ENCODE assay signal across 25 cellular contexts in the genomic region with DNA sequence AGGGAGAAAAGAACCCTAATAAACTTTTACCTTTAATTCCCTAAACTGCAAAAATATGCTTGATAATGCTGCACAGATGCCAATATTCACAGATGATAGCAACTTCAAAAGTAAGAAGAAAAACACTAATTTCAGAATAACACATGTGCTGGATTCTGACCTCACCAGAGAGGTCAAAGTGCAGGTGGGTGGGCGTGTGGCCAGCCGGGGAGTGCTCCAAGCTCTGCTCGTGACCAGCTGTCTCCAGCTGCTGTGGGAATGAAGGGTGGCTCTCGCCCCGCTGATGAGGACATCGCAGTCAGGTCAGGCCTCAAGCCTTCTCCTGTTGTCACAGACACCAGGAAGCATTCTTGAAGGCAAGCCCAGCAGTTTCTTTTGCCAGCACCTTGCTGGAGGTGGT. TPM values are rescaled to one million over a fixed set of nuclear protein-coding genes. Genes with fewer than 3 reads are reported as not detected.
DNase-seq lines count a peak whose midpoint lies in the region; ATAC-seq, FAIRE-seq and TF ChIP-seq lines count a peak whose summit lies in the region.
"Had no signal": no experiment of that assay in that cellular context is flagged by ENCODE, and none has a peak within 500 bp of the region (broad histone marks: within the 10 kb centered on the region; RNA-seq: fewer than 3 reads in every experiment).

No MANE protein-coding gene starts in this region.

- H3K4me1 Mint-ChIP-seq in WTC11, result no peaks in the 10 kb centered on the region
- H3K4me1 Mint-ChIP-seq: activated CD4-positive, alpha-beta T cell treated with anti-CD3 and anti-CD28 coated beads, Interleukin-2, amount 10 ng/mL, durations not matched to agents 7 days and 5 days; activated naive CD4-positive, alpha-beta T cell treated with anti-CD3 and anti-CD28 coated beads, Interleukin-2, amount 50 U/mL, for 24 hours; natural killer cell had no signal

- no peak overlapping the region for H3K4me3 Mint-ChIP-seq in WTC11
- H3K4me3 Mint-ChIP-seq: activated CD4-positive, alpha-beta T cell treated with anti-CD3 and anti-CD28 coated beads, Interleukin-2, amount 10 ng/mL, durations not matched to agents 7 days and 5 days; activated naive CD4-positive, alpha-beta T cell treated with anti-CD3 and anti-CD28 coated beads, Interleukin-2, amount 50 U/mL, for 24 hours; activated T-cell treated with anti-CD3 and anti-CD28 coated beads, Interleukin-2, amount 50 U/mL, for 24 hours; natural killer cell had no signal

- H3K9me3 ChIP-seq in MG63, result peaks cover 4% of the 10 kb centered on the region
- H3K9me3 ChIP-seq in keratinocyte (ENCODE audit: control insufficient read depth, low read depth, low read length), result no peaks in the 10 kb centered on the region
- no peaks in the 10 kb centered on the region for H3K9me3 ChIP-seq in prostate gland
- no peaks in the 10 kb centered on the region for H3K9me3 ChIP-seq in Karpas-422 (ENCODE audit: low read length)
- H3K9me3 ChIP-seq: esophagus squamous epithelium, SJSA1, suprapubic skin had no signal

- peaks cover 18% of the 10 kb centered on the region for H3K4me1 ChIP-seq in keratinocyte (ENCODE audit: control insufficient read depth, extremely low read depth, insufficient read depth, low read length)
- no peaks in the 10 kb centered on the region for H3K4me1 ChIP-seq in prostate gland (replicated peaks)
- H3K4me1 ChIP-seq in Karpas-422 (ENCODE audit: low read length), result no peaks in the 10 kb centered on the region
- H3K4me1 ChIP-seq: left lung, SJSA1, suprapubic skin had no signal

- dilution Hi-C loops in keratinocyte (cut with MboI; ENCODE audit: extremely low pct_ligation_motif_present, low sequenced_read_pairs), result no loop called here

- H3K27me3 ChIP-seq in MG63, result no peaks in the 10 kb centered on the region
- peaks cover 26% of the 10 kb centered on the region for H3K27me3 ChIP-seq in keratinocyte (ENCODE audit: control insufficient read depth, extremely low read depth, insufficient read depth, low read length)
- no peaks in the 10 kb centered on the region for H3K27me3 ChIP-seq in prostate gland (replicated peaks; ENCODE audit: insufficient read depth)
- no peaks in the 10 kb centered on the region for H3K27me3 ChIP-seq in Karpas-422 (ENCODE audit: low read length)
- H3K27me3 ChIP-seq: brain microvascular endothelial cell, esophagus squamous epithelium, left lung, SJSA1, suprapubic skin had no signal

- H3K27me3 Mint-ChIP-seq in WTC11 (ENCODE audit: low read depth), result no peaks in the 10 kb centered on the region
- H3K27me3 Mint-ChIP-seq: activated CD4-positive, alpha-beta T cell treated with anti-CD3 and anti-CD28 coated beads, Interleukin-2, amount 10 ng/mL, durations not matched to agents 7 days and 5 days; activated naive CD4-positive, alpha-beta T cell treated with anti-CD3 and anti-CD28 coated beads, Interleukin-2, amount 50 U/mL, for 24 hours; activated T-cell treated with anti-CD3 and anti-CD28 coated beads, Interleukin-2, amount 50 U/mL, for 24 hours had no signal

- H3K36me3 Mint-ChIP-seq in WTC11, result no peaks in the 10 kb centered on the region
- H3K36me3 Mint-ChIP-seq: natural killer cell had no signal

- no peaks in the 10 kb centered on the region for H3K9me1 ChIP-seq in keratinocyte (ENCODE audit: control insufficient read depth, extremely low read depth, insufficient read depth, low read length)

- H3K4me3 ChIP-seq in MG63 (no peak overlapping the region), keratinocyte (ENCODE audit: control insufficient read depth in 2 of 3, extremely low read depth in 1 of 3, insufficient read depth in 2 of 3, low read depth in 1 of 3, low read length in 3 of 3) (no peak overlapping the region), prostate gland (no peak overlapping the region), Karpas-422 (ENCODE audit: low read length) (no peak overlapping the region)
- H3K4me3 ChIP-seq: esophagus squamous epithelium, GM23248, left lung, SJSA1, suprapubic skin had no signal

- FAIRE-seq in keratinocyte (lab: Jason Lieb, UNC), result peak; percentile 36

- H2AFZ ChIP-seq in keratinocyte (ENCODE audit: control insufficient read depth, low read length) (no peak overlapping the region), Karpas-422 (ENCODE audit: low read length) (no peak overlapping the region)
- H2AFZ ChIP-seq: GM23248 had no signal

- H3K9me3 Mint-ChIP-seq in WTC11, result peaks cover 15% of the 10 kb centered on the region

- peak; percentile 46 for DNase-seq in MG63
- peak; percentile 32 for DNase-seq in astrocyte of the hippocampus (ENCODE audit: low read depth, low spot score)
- DNase-seq in keratinocyte (ENCODE audit: low read depth, low spot score), result no peak
- DNase-seq in prostate gland (ENCODE audit: low spot score), result peak; percentile 39
- no peak for DNase-seq in WTC11 (ENCODE audit: low spot score)
- DNase-seq in hypothalamus (lab: John Stamatoyannopoulos, UW), result no peak
- no peak for DNase-seq in Karpas-422
- DNase-seq: activated CD4-positive, alpha-beta T cell treated with anti-CD3 and anti-CD28 coated beads, Interleukin-2, amount 10 ng/mL, durations not matched to agents 7 days and 5 days; activated T-cell treated with anti-CD3 and anti-CD28 coated beads, Interleukin-2, amount 50 U/mL, for 24 hours; AML-193; brain microvascular endothelial cell; esophagus squamous epithelium; GM23248; hippocampal formation; Kasumi-1; left lung; natural killer cell; NCI-H1417 treated with DMSO at 0.1 percent for 48 hours; NCI-H2227 treated with DMSO at 0.1 percent for 48 hours; stimulated activated CD4-positive, alpha-beta T cell treated with anti-CD3 and anti-CD28 coated beads, Interleukin-2, amount 100 ng/mL, for 24 hours; T-helper 9 cell had no signal

- H3K9me2 ChIP-seq in Karpas-422 (replicated peaks; ENCODE audit: insufficient read depth, low read length), result no peaks in the 10 kb centered on the region

- no peaks in the 10 kb centered on the region for H4K20me1 ChIP-seq in keratinocyte (ENCODE audit: control insufficient read depth, extremely low read depth, insufficient read depth, low read length)
- H4K20me1 ChIP-seq in Karpas-422 (ENCODE audit: insufficient read depth, low read depth, low read length), result no peaks in the 10 kb centered on the region

- no peak overlapping the region for H3K9ac ChIP-seq in keratinocyte (ENCODE audit: control insufficient read depth, extremely low read depth, insufficient read depth, low read length)
- no peak overlapping the region for H3K9ac ChIP-seq in Karpas-422 (ENCODE audit: low read length)
- H3K9ac ChIP-seq: GM23248 had no signal

- no peaks in the 10 kb centered on the region for H3K36me3 ChIP-seq in MG63
- no peaks in the 10 kb centered on the region for H3K36me3 ChIP-seq in keratinocyte (ENCODE audit: control insufficient read depth in 2 of 2, extremely low read depth in 1 of 2, insufficient read depth in 2 of 2, low read length in 2 of 2)
- no peaks in the 10 kb centered on the region for H3K36me3 ChIP-seq in prostate gland
- H3K36me3 ChIP-seq in Karpas-422 (ENCODE audit: insufficient read depth, low read length), result no peaks in the 10 kb centered on the region
- H3K36me3 ChIP-seq: brain microvascular endothelial cell, esophagus squamous epithelium, left lung, SJSA1, suprapubic skin had no signal

- TF ChIP-seq POLR2A in prostate gland (IDR thresholded peaks at IDR 0.05), result no peak

- no peak overlapping the region for H3K27ac Mint-ChIP-seq in WTC11
- H3K27ac Mint-ChIP-seq: activated CD4-positive, alpha-beta T cell treated with anti-CD3 and anti-CD28 coated beads, Interleukin-2, amount 10 ng/mL, durations not matched to agents 7 days and 5 days; activated naive CD4-positive, alpha-beta T cell treated with anti-CD3 and anti-CD28 coated beads, Interleukin-2, amount 50 U/mL, for 24 hours; activated T-cell treated with anti-CD3 and anti-CD28 coated beads, Interleukin-2, amount 50 U/mL, for 24 hours; natural killer cell had no signal

- H3K79me2 ChIP-seq in keratinocyte (ENCODE audit: control insufficient read depth, insufficient read depth, low read length), result no peaks in the 10 kb centered on the region
- H3K79me2 ChIP-seq in Karpas-422 (ENCODE audit: low read length), result no peaks in the 10 kb centered on the region

- CTCF ChIA-PET in WTC11 (lab: Charles Lee), result no interaction called here

- ATAC-seq in WTC11, result no peak
- ATAC-seq in HG02970 (IDR thresholded peaks at IDR 0.05; ENCODE audit: low FRiP score, unreplicated experiment), result no peak
- ATAC-seq: left lung, natural killer cell had no signal

- H3K27ac ChIP-seq in keratinocyte (ENCODE audit: control insufficient read depth, insufficient read depth, low read length), result no peak overlapping the region
- no peak overlapping the region for H3K27ac ChIP-seq in prostate gland
- H3K27ac ChIP-seq in Karpas-422 (ENCODE audit: low read length), result no peak overlapping the region
- H3K27ac ChIP-seq: brain microvascular endothelial cell, GM23248, left lung, SJSA1, suprapubic skin had no signal

- POLR2A ChIA-PET in WTC11 (lab: Charles Lee), result no interaction called here

- 13% methylated on average over 6 of the region's 6 CpGs for WGBS in prostate gland

- intact Hi-C loops in prostate gland (cut with DNase I), result no loop called here

- H3K4me2 ChIP-seq in keratinocyte (ENCODE audit: control insufficient read depth, extremely low read depth, insufficient read depth, low read depth, low read length) (peak overlapping the region; percentile 2), Karpas-422 (ENCODE audit: low read depth, low read length, poor library complexity, severe bottlenecking) (no peak overlapping the region)

- TF ChIP-seq CTCF in keratinocyte (optimal IDR thresholded peaks at IDR 0.05 in 1 of 3, IDR thresholded peaks at IDR 0.05 in 1 of 3, conservative IDR thresholded peaks at IDR 0.05 in 1 of 3; ENCODE audit: extremely low read depth in 1 of 3, insufficient read depth in 2 of 3, low read length in 3 of 3) (no peak), prostate gland (IDR thresholded peaks at IDR 0.05) (no peak), WTC11 (IDR thresholded peaks at IDR 0.05) (no peak)

TF ChIP-seq in WTC11, 78 proteins besides CTCF, POLR2A, EP300 and RAD21 (continues in another document):
- TF ChIP-seq MAX (CRISPR knock-in tag; IDR thresholded peaks at IDR 0.05), result no peak

RNA-seq across cellular contexts. Expression of gene ADAMTS17, which starts 57.1 kb away (rescaled TPM):
- total RNA-seq in MG63 (2014; rRNA removed; shearing (Covaris generic); ENCODE audit: low replicate concordance), result 3.8 TPM in 1 of 2 replicates, not detected in the other
- 0.18 to 0.40 TPM (median 0.18 TPM) in 3 replicates for polyA plus RNA-seq in keratinocyte
- 1.8 TPM for polyA plus RNA-seq in keratinocyte (2011; ENCODE audit: low read depth)
- polyA plus RNA-seq in keratinocyte (2011; cell fraction: cytosol; rRNA removed), result 0.05 and 0.15 TPM in 2 replicates
- 0.40 and 0.57 TPM in 2 replicates for polyA plus RNA-seq in keratinocyte (2011; cell fraction: nucleus; rRNA removed)
- polyA plus RNA-seq in keratinocyte (2012; ENCODE audit: low replicate concordance), result 0.28 and 1.8 TPM in 2 replicates
- polyA minus RNA-seq in keratinocyte, result 0.48 TPM in 1 of 3 replicates, not detected in the others
- not detected for polyA minus RNA-seq in keratinocyte (2011; cell fraction: cytosol; rRNA and poly(A)+ RNA removed)
- 1.2 and 3.0 TPM in 2 replicates for polyA minus RNA-seq in keratinocyte (2011; cell fraction: nucleus; rRNA and poly(A)+ RNA removed)
- total RNA-seq in prostate gland (1 to 10 TPM; 2.7 to 5.6 TPM), WTC11 (2021) (1.8 to 2.8 TPM (median 2.2 TPM) in 3 replicates)
- not detected in 2 replicates for total RNA-seq in Karpas-422 (2014; rRNA removed; shearing (Covaris generic); ENCODE audit: low replicate concordance)
- total RNA-seq: GM23248 had no signal
- polyA plus RNA-seq: GM23248 had no signal

Comparison
In these comparisons a context has a peak if more than half of its experiments do, and no peak if none do; other contexts are left out.
1. DNase-seq: peak in MG63 (single experiment), astrocyte of the hippocampus (single experiment) and prostate gland (single experiment); none in keratinocyte (single experiment), WTC11 (single experiment), hypothalamus (0 of 51) and Karpas-422 (single experiment).